8 cellular contexts compared by ENCODE assay signal in genomic region chr1:205748398-205749093, GRCh38. TPM values are rescaled to one million over a fixed set of nuclear protein-coding genes. Genes with fewer than 3 reads are reported as not detected.
DNase-seq lines count a peak whose midpoint lies in the region; ATAC-seq and FAIRE-seq lines count a peak whose summit lies in the region.

No MANE protein-coding gene starts in this region.

- ATAC-seq in GM19395 (IDR thresholded peaks at IDR 0.05; ENCODE audit: unreplicated experiment), result peak; percentile 8
- ATAC-seq in activated CD4-positive, CD25-positive, alpha-beta regulatory T cell treated with anti-CD3 and anti-CD28 coated beads, Interleukin-2, amount 50 U/mL, for 24 hours, result no peak

- no peak for FAIRE-seq in frontal cortex (lab: Jason Lieb, UNC)

- peak; percentile 51 for DNase-seq in NOMO-1 treated with dmso at 0.1 percent for 144 hours (lab: John Stamatoyannopoulos, UW; ENCODE audit: unreplicated experiment)
- DNase-seq in amniotic stem cell (lab: John Stamatoyannopoulos, UW), result peak; percentile 21
- no peak for DNase-seq in frontal cortex (ENCODE audit: low spot score in 2 of 2)

- peaks cover 37% of the 10 kb centered on the region for H3K4me1 ChIP-seq in BLaER1

- peak overlapping the region; percentile 92 for H3K4me2 ChIP-seq in BLaER1

- H4K20me1 ChIP-seq in BLaER1, result peaks cover 60% of the 10 kb centered on the region

- peaks cover 27% of the 10 kb centered on the region; the same call in 1 of the 2 replicates for H3K36me3 ChIP-seq in BLaER1

- no peaks in the 10 kb centered on the region for H3K27me3 ChIP-seq in BLaER1

- peak overlapping the region; percentile 97 for H3K9ac ChIP-seq in BLaER1

- H3K27ac ChIP-seq in BLaER1 (peak overlapping the region; percentile 98), skin epidermis (peak overlapping the region; percentile 51 to 100 (median 98))

- no peaks in the 10 kb centered on the region for H3K9me3 ChIP-seq in BLaER1

- peak overlapping the region; percentile 85 for H3K4me3 ChIP-seq in BLaER1
- H3K4me3 ChIP-seq in iPS-11a (ENCODE audit: low read depth, low read length), result peak overlapping the region; percentile 98
- H3K4me3 ChIP-seq in skin epidermis, result peak overlapping the region; percentile 86 to 99 (median 88)

RNA-seq across cellular contexts. Expression of gene NUCKS1, which starts 1.4 kb away (rescaled TPM):
- total RNA-seq in frontal cortex, result 234 TPM

RNA-seq across cellular contexts. Expression of gene RAB29, which starts 26.7 kb away (rescaled TPM):
- total RNA-seq in frontal cortex, result 6.5 TPM

Comparison
In these comparisons a context has a peak if more than half of its experiments do, and no peak if none do; other contexts are left out.
1. DNase-seq: peak in NOMO-1 treated with dmso at 0.1 percent for 144 hours (single experiment) and amniotic stem cell (single experiment); none in frontal cortex (0 of 2).
2. Peak in every context shown above with its lines, with median percentiles within 50 percentile points of each other: H3K4me3 ChIP-seq.